In the genomic region with DNA sequence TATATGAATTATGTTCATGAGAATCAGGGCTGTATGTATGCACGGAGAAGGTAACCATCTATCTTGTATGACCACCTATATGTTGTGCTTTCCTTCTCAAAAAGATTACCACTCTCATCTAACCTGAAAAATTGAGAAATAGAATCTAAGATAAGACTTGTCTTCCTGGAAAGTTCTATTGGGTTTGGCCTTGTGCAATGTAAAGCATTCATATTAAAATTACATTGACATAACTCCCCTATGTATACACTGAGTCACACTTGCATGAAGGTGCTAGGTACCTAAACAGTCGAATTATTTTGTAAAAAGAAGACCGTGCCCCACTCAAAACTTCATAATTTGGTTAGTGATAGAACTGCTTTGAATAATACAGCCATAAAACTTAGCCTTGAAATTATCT, we compare ENCODE assay signal across 8 cellular contexts.
"Had no signal": no experiment of that assay in that cellular context is flagged by ENCODE, and none has a peak within 500 bp of the region (broad histone marks: within the 10 kb centered on the region; RNA-seq: fewer than 3 reads in every experiment).

No MANE protein-coding gene starts in this region.

- H3K4me3 ChIP-seq: GM12878 had no signal

- ATAC-seq: GM12878 had no signal

- DNase-seq: GDM1, GF-D8 had no signal

- FAIRE-seq: G401.6, GM12878, GM12891, GM12892, GM18507, GM19239 had no signal
